In the genomic region with DNA sequence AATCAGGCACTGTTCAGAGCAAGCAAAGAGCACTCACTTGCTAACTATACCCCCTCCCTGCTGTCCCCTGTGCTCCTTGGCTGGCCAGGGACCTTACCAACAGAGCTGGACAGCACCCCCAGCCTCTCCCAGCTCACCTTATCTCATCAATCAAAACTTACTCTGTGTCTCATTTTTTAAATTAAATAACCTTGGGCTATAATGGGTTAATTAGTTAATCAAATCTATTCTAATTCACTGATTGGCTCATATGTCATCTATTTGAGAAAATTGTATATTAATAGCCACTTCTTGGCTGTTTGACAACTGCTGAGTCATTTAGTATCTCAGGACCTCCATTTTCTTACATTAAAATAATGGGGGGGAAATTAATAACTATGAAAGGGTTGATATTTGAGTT, we compare ENCODE assay signal across 33 cellular contexts. TPM values are rescaled to one million over a fixed set of nuclear protein-coding genes. Genes with fewer than 3 reads are reported as not detected.
"Had no signal": no experiment of that assay in that cellular context is flagged by ENCODE, and none has a peak within 500 bp of the region (broad histone marks: within the 10 kb centered on the region; RNA-seq: fewer than 3 reads in every experiment).

No MANE protein-coding gene starts in this region.

- H3K4me1 ChIP-seq: adrenal gland, body of pancreas, breast epithelium, colonic mucosa, esophagus squamous epithelium, gastroesophageal sphincter, heart right ventricle had no signal

- H3K36me3 ChIP-seq: adrenal gland, breast epithelium, cardiac muscle cell, colonic mucosa, esophagus squamous epithelium, gastroesophageal sphincter, heart right ventricle had no signal

- H3K27me3 Mint-ChIP-seq: activated CD4-positive, alpha-beta memory T cell treated with anti-CD3 and anti-CD28 coated beads, Interleukin-2, amount 10 ng/mL, durations not matched to agents 7 days and 5 days; activated CD4-positive, alpha-beta T cell treated with anti-CD3 and anti-CD28 coated beads, Interleukin-2, amount 10 ng/mL, durations not matched to agents 7 days and 5 days; activated T-cell treated with anti-CD3 and anti-CD28 coated beads, Interleukin-2, amount 50 U/mL, for 24 hours had no signal

- H3K4me1 Mint-ChIP-seq: activated CD4-positive, alpha-beta memory T cell treated with anti-CD3 and anti-CD28 coated beads, Interleukin-2, amount 10 ng/mL, durations not matched to agents 7 days and 5 days; activated CD4-positive, alpha-beta T cell treated with anti-CD3 and anti-CD28 coated beads, Interleukin-2, amount 10 ng/mL, durations not matched to agents 7 days and 5 days had no signal

- H3K27ac ChIP-seq: adrenal gland, body of pancreas, breast epithelium, cardiac muscle cell, colonic mucosa, epithelial cell of prostate, esophagus squamous epithelium, gastroesophageal sphincter, heart right ventricle, hepatocyte, VCaP had no signal

- H3K9me3 ChIP-seq: adrenal gland, body of pancreas, breast epithelium, colonic mucosa, esophagus squamous epithelium, gastroesophageal sphincter, heart right ventricle had no signal

- H3K4me2 ChIP-seq: hepatocyte had no signal

- H3K79me2 ChIP-seq: hepatocyte had no signal

- ATAC-seq: activated T-cell treated with anti-CD3 and anti-CD28 coated beads, Interleukin-2, amount 50 U/mL, for 72 hours; body of pancreas; gastroesophageal sphincter; heart right ventricle; WTC11 had no signal

- H3K27me3 ChIP-seq: adrenal gland, body of pancreas, breast epithelium, cardiac muscle cell, colonic mucosa, esophagus squamous epithelium, gastroesophageal sphincter, heart right ventricle, hepatocyte had no signal

- H2AFZ ChIP-seq: hepatocyte had no signal

- DNase-seq: activated CD4-positive, alpha-beta memory T cell treated with anti-CD3 and anti-CD28 coated beads, Interleukin-2, amount 10 ng/mL, durations not matched to agents 7 days and 5 days; activated CD4-positive, alpha-beta T cell treated with anti-CD3 and anti-CD28 coated beads for 1 hour; activated CD4-positive, alpha-beta T cell treated with anti-CD3 and anti-CD28 coated beads for 4 hours; activated CD4-positive, alpha-beta T cell treated with anti-CD3 and anti-CD28 coated beads, Interleukin-2, amount 10 ng/mL, durations not matched to agents 7 days and 5 days; activated CD4-positive, alpha-beta T cell treated with anti-CD3 and anti-CD28 coated beads, Interleukin-2, amount 50 U/mL, for 4 hours; activated CD8-positive, alpha-beta memory T cell treated with anti-CD3 and anti-CD28 coated beads, Interleukin-2, amount 50 U/mL, for 48 hours; activated gamma-delta T cell; activated naive CD4-positive, alpha-beta T cell treated with anti-CD3 and anti-CD28 coated beads, Interleukin-2, amount 50 U/mL, for 16 hours; activated naive CD4-positive, alpha-beta T cell treated with Interleukin-2 at 50 U/mL for 16 hours; activated T-cell treated with anti-CD3 and anti-CD28 coated beads for 4 hours; activated T-cell treated with anti-CD3 and anti-CD28 coated beads, Interleukin-2, amount 50 U/mL, for 24 hours; activated T-cell treated with anti-CD3 and anti-CD28 coated beads, Interleukin-2, amount 50 U/mL, for 72 hours; adrenal gland; amygdala; aorta; body of pancreas; central memory CD4-positive, alpha-beta T cell; cerebellar nuclear complex; colonic mucosa; effector CD8-positive, alpha-beta T cell; esophagus squamous epithelium; foreskin melanocyte; heart right ventricle had no signal

- H3K9me3 Mint-ChIP-seq: activated CD4-positive, alpha-beta memory T cell treated with anti-CD3 and anti-CD28 coated beads, Interleukin-2, amount 10 ng/mL, durations not matched to agents 7 days and 5 days; activated CD4-positive, alpha-beta T cell treated with anti-CD3 and anti-CD28 coated beads, Interleukin-2, amount 10 ng/mL, durations not matched to agents 7 days and 5 days; activated T-cell treated with anti-CD3 and anti-CD28 coated beads, Interleukin-2, amount 50 U/mL, for 24 hours; activated T-cell treated with anti-CD3 and anti-CD28 coated beads, Interleukin-2, amount 50 U/mL, for 72 hours had no signal

- H3K4me3 Mint-ChIP-seq: activated CD4-positive, alpha-beta memory T cell treated with anti-CD3 and anti-CD28 coated beads, Interleukin-2, amount 10 ng/mL, durations not matched to agents 7 days and 5 days; activated CD4-positive, alpha-beta T cell treated with anti-CD3 and anti-CD28 coated beads, Interleukin-2, amount 10 ng/mL, durations not matched to agents 7 days and 5 days; activated naive CD8-positive, alpha-beta T cell; activated T-cell treated with anti-CD3 and anti-CD28 coated beads, Interleukin-2, amount 50 U/mL, for 24 hours; activated T-cell treated with anti-CD3 and anti-CD28 coated beads, Interleukin-2, amount 50 U/mL, for 72 hours; WTC11 had no signal

- H3K36me3 Mint-ChIP-seq: activated naive CD8-positive, alpha-beta T cell had no signal

- H3K4me3 ChIP-seq: adrenal gland, body of pancreas, breast epithelium, cardiac muscle cell, colonic mucosa, esophagus squamous epithelium, gastroesophageal sphincter, heart right ventricle, hepatocyte had no signal

- H3K27ac Mint-ChIP-seq: activated CD4-positive, alpha-beta memory T cell treated with anti-CD3 and anti-CD28 coated beads, Interleukin-2, amount 10 ng/mL, durations not matched to agents 7 days and 5 days; activated CD4-positive, alpha-beta T cell treated with anti-CD3 and anti-CD28 coated beads, Interleukin-2, amount 10 ng/mL, durations not matched to agents 7 days and 5 days; activated naive CD8-positive, alpha-beta T cell; activated T-cell treated with anti-CD3 and anti-CD28 coated beads, Interleukin-2, amount 50 U/mL, for 24 hours; activated T-cell treated with anti-CD3 and anti-CD28 coated beads, Interleukin-2, amount 50 U/mL, for 72 hours; WTC11 had no signal

RNA-seq across cellular contexts. Expression of a gene that starts 22.9 kb away (rescaled TPM):
- polyA plus RNA-seq: aorta, cardiac muscle cell, endothelial cell of umbilical vein, fibroblast of lung, hepatocyte had no signal
